1 cellular context compared by ENCODE assay signal in the genomic region with DNA sequence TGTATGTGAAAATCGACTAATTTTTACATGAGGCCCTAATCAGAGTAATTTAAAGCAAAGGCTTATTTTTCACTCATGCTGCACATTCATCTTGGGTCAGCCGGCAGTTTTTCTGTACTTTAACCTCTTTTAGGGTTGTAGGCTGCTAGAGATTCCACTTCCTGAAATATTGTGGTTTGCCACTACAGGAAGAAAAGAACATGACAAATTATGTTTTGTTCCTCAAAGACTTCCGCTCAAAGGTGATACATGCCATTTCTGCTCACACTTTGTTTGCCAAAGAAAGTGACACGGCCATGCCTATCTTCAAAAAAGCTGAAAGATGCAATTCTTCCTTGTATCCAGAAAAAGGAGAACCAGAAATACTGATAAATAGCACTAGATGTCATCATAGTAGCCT.
TF ChIP-seq lines count a peak whose summit lies in the region.

No MANE protein-coding gene starts in this region.

TF ChIP-seq in GM23338, 12 proteins besides CTCF, POLR2A, EP300 and RAD21 (continued from another document):
- TF ChIP-seq, protein P1, sequence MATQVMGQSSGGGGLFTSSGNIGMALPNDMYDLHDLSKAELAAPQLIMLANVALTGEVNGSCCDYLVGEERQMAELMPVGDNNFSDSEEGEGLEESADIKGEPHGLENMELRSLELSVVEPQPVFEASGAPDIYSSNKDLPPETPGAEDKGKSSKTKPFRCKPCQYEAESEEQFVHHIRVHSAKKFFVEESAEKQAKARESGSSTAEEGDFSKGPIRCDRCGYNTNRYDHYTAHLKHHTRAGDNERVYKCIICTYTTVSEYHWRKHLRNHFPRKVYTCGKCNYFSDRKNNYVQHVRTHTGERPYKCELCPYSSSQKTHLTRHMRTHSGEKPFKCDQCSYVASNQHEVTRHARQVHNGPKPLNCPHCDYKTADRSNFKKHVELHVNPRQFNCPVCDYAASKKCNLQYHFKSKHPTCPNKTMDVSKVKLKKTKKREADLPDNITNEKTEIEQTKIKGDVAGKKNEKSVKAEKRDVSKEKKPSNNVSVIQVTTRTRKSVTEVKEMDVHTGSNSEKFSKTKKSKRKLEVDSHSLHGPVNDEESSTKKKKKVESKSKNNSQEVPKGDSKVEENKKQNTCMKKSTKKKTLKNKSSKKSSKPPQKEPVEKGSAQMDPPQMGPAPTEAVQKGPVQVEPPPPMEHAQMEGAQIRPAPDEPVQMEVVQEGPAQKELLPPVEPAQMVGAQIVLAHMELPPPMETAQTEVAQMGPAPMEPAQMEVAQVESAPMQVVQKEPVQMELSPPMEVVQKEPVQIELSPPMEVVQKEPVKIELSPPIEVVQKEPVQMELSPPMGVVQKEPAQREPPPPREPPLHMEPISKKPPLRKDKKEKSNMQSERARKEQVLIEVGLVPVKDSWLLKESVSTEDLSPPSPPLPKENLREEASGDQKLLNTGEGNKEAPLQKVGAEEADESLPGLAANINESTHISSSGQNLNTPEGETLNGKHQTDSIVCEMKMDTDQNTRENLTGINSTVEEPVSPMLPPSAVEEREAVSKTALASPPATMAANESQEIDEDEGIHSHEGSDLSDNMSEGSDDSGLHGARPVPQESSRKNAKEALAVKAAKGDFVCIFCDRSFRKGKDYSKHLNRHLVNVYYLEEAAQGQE (IDR thresholded peaks at IDR 0.05; ENCODE audit: unreplicated experiment): no peak
- TF ChIP-seq ZNF331 (CRISPR knock-in tag; IDR thresholded peaks at IDR 0.05; ENCODE audit: low read depth) (no peak), ZNF114 (CRISPR knock-in tag; IDR thresholded peaks at IDR 0.05) (no peak)
- TF ChIP-seq, protein P2, sequence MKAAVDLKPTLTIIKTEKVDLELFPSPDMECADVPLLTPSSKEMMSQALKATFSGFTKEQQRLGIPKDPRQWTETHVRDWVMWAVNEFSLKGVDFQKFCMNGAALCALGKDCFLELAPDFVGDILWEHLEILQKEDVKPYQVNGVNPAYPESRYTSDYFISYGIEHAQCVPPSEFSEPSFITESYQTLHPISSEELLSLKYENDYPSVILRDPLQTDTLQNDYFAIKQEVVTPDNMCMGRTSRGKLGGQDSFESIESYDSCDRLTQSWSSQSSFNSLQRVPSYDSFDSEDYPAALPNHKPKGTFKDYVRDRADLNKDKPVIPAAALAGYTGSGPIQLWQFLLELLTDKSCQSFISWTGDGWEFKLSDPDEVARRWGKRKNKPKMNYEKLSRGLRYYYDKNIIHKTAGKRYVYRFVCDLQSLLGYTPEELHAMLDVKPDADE (IDR thresholded peaks at IDR 0.05): no peak
